In the genomic region with DNA sequence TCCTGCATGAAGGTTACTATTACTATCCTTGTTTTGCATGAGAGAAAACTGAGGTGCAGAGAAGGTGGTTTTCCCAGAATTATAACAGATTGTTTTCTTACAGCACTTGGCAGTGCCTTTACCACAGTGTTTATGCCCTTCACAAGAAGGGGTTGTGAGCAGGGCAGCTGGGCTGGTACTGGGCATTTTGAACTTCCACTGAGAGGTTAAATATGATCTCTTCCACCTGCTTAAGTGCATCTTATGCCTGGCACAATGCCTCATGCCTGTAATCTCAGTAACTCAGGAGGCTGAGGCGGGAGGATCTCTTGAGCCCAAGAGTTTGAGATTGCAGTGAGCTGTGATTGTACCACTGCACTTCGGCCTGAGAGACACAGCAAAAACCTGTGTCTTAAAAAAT, we compare ENCODE assay signal across 25 cellular contexts.
"Had no signal": no experiment of that assay in that cellular context is flagged by ENCODE, and none has a peak within 500 bp of the region (broad histone marks: within the 10 kb centered on the region; RNA-seq: fewer than 3 reads in every experiment).

No MANE protein-coding gene starts in this region.

- H3K27me3 Mint-ChIP-seq: activated CD4-positive, alpha-beta memory T cell treated with anti-CD3 and anti-CD28 coated beads, Interleukin-2, amount 10 ng/mL, durations not matched to agents 7 days and 5 days; activated CD4-positive, alpha-beta T cell treated with anti-CD3 and anti-CD28 coated beads, Interleukin-2, amount 10 ng/mL, durations not matched to agents 7 days and 5 days; activated naive CD4-positive, alpha-beta T cell treated with anti-CD3 and anti-CD28 coated beads, Interleukin-2, amount 10 ng/mL, durations not matched to agents 7 days and 5 days; activated naive CD8-positive, alpha-beta T cell treated with anti-CD3 and anti-CD28 coated beads, Interleukin-2, amount 10 ng/mL, durations not matched to agents 7 days and 5 days; activated T-helper 17 cell treated with anti-CD3 and anti-CD28 coated beads, Interleukin-2, amount 50 U/mL, for 72 hours; T-cell had no signal

- H3K27me3 ChIP-seq: ascending aorta, body of pancreas had no signal

- H3K4me1 ChIP-seq: body of pancreas had no signal

- H3K9me3 ChIP-seq: ascending aorta, body of pancreas had no signal

- DNase-seq: activated CD4-positive, alpha-beta memory T cell treated with anti-CD3 and anti-CD28 coated beads, Interleukin-2, amount 10 ng/mL, durations not matched to agents 7 days and 5 days; activated CD4-positive, alpha-beta T cell treated with anti-CD3 and anti-CD28 coated beads, Interleukin-2, amount 10 ng/mL, durations not matched to agents 7 days and 5 days; activated CD4-positive, CD25-positive, alpha-beta regulatory T cell; activated gamma-delta T cell; activated naive CD4-positive, alpha-beta T cell treated with anti-CD3 and anti-CD28 coated beads, Interleukin-2, amount 10 ng/mL, durations not matched to agents 7 days and 5 days; activated naive CD8-positive, alpha-beta T cell treated with anti-CD3 and anti-CD28 coated beads, Interleukin-2, amount 10 ng/mL, durations not matched to agents 7 days and 5 days; activated T-cell treated with anti-CD3 and anti-CD28 coated beads for 4 hours; activated T-cell treated with anti-CD3 and anti-CD28 coated beads, Interleukin-2, amount 50 U/mL, for 48 hours; body of pancreas; central memory CD4-positive, alpha-beta T cell; IMR-90; Kasumi-1; KBM-7; NCI-H1092; NCI-H1417; NCI-H1930; NCI-H226; NCI-H69; PC-3; SHP77; T-cell had no signal

- ATAC-seq: activated T-helper 17 cell treated with anti-CD3 and anti-CD28 coated beads, Interleukin-2, amount 50 U/mL, for 72 hours; body of pancreas; PC-3; T-cell had no signal

- H3K4me3 ChIP-seq: ascending aorta, body of pancreas, SK-N-MC had no signal

- H3K27ac ChIP-seq: ascending aorta, body of pancreas, SK-N-MC, VCaP had no signal

- H3K4me3 Mint-ChIP-seq: activated CD4-positive, alpha-beta memory T cell treated with anti-CD3 and anti-CD28 coated beads, Interleukin-2, amount 10 ng/mL, durations not matched to agents 7 days and 5 days; activated CD4-positive, alpha-beta T cell treated with anti-CD3 and anti-CD28 coated beads, Interleukin-2, amount 10 ng/mL, durations not matched to agents 7 days and 5 days; activated naive CD4-positive, alpha-beta T cell treated with anti-CD3 and anti-CD28 coated beads, Interleukin-2, amount 10 ng/mL, durations not matched to agents 7 days and 5 days; activated naive CD8-positive, alpha-beta T cell treated with anti-CD3 and anti-CD28 coated beads, Interleukin-2, amount 10 ng/mL, durations not matched to agents 7 days and 5 days; activated T-helper 17 cell treated with anti-CD3 and anti-CD28 coated beads, Interleukin-2, amount 50 U/mL, for 72 hours; T-cell had no signal

- H3K4me1 Mint-ChIP-seq: activated T-helper 17 cell treated with anti-CD3 and anti-CD28 coated beads, Interleukin-2, amount 50 U/mL, for 72 hours had no signal

- H3K9me3 Mint-ChIP-seq: activated CD4-positive, alpha-beta memory T cell treated with anti-CD3 and anti-CD28 coated beads, Interleukin-2, amount 10 ng/mL, durations not matched to agents 7 days and 5 days; activated CD4-positive, alpha-beta T cell treated with anti-CD3 and anti-CD28 coated beads, Interleukin-2, amount 10 ng/mL, durations not matched to agents 7 days and 5 days; activated naive CD4-positive, alpha-beta T cell treated with anti-CD3 and anti-CD28 coated beads, Interleukin-2, amount 10 ng/mL, durations not matched to agents 7 days and 5 days; activated naive CD8-positive, alpha-beta T cell treated with anti-CD3 and anti-CD28 coated beads, Interleukin-2, amount 10 ng/mL, durations not matched to agents 7 days and 5 days; activated T-helper 17 cell treated with anti-CD3 and anti-CD28 coated beads, Interleukin-2, amount 50 U/mL, for 72 hours; T-cell had no signal

- H3K27ac Mint-ChIP-seq: activated CD4-positive, alpha-beta memory T cell treated with anti-CD3 and anti-CD28 coated beads, Interleukin-2, amount 10 ng/mL, durations not matched to agents 7 days and 5 days; activated naive CD8-positive, alpha-beta T cell treated with anti-CD3 and anti-CD28 coated beads, Interleukin-2, amount 10 ng/mL, durations not matched to agents 7 days and 5 days; T-cell had no signal
